ENCODE assay signal across 8 cellular contexts in genomic region chr2:70086278-70086837, GRCh38. TPM values are rescaled to one million over a fixed set of nuclear protein-coding genes. Genes with fewer than 3 reads are reported as not detected.
DNase-seq lines count a peak whose midpoint lies in the region; ATAC-seq and TF ChIP-seq lines count a peak whose summit lies in the region.

No MANE protein-coding gene starts in this region.

- CTCF ChIA-PET in activated CD4-positive, alpha-beta memory T cell treated with anti-CD3 and anti-CD28 coated beads for 36 hours (lab: Charles Lee) = interaction anchor here (0.6 to 9.0 kb wide), 8 partner anchors 13 to 207 kb away, joined by 3 to 78 read pairs (median 6); partner anchors contain the start of genes MXD1 and SNRPG

- no peaks in the 10 kb centered on the region for H3K27me3 ChIP-seq in lower lobe of right lung (ENCODE audit: low read depth)

- POLR2A ChIA-PET in activated CD4-positive, alpha-beta memory T cell treated with anti-CD3 and anti-CD28 coated beads for 36 hours (lab: Charles Lee) = interaction anchor here (0.9 to 9.6 kb wide), 18 partner anchors 9 to 207 kb away, joined by 4 to 135 read pairs (median 8); partner anchors contain the start of genes C2orf42, MXD1 and SNRPG

- DNase-seq in AG20443 (ENCODE audit: low spot score) (peak; percentile 71), NCI-H526 treated with DMSO at 0.1 percent for 48 hours (lab: John Stamatoyannopoulos, UW) (peak; percentile 79), ecto neural progenitor cell (ENCODE audit: low spot score) (peak; percentile 84), lower lobe of right lung (peak; percentile 86)
- DNase-seq in activated CD4-positive, alpha-beta memory T cell treated with anti-CD3 and anti-CD28 coated beads for 36 hours = peak; percentile 82
- peak; percentile 63 to 70 for DNase-seq in stimulated activated CD4-positive, alpha-beta T cell treated with anti-CD3 and anti-CD28 coated beads, Interleukin-4, amount 100 ng/mL, for 48 hours (ENCODE audit: low read depth in 2 of 2)

- peaks cover 43% of the 10 kb centered on the region for H3K4me1 Mint-ChIP-seq in activated CD4-positive, alpha-beta memory T cell treated with anti-CD3 and anti-CD28 coated beads for 36 hours (ENCODE audit: low read depth)

- peak overlapping the region; percentile 99 for H3K4me3 ChIP-seq in lower lobe of right lung

- peak overlapping the region; percentile 100 for H3K27ac ChIP-seq in lower lobe of right lung

- H3K27ac Mint-ChIP-seq in activated CD4-positive, alpha-beta memory T cell treated with anti-CD3 and anti-CD28 coated beads for 36 hours = peak overlapping the region; percentile 100

- H3K4me1 ChIP-seq in lower lobe of right lung = peaks cover 52% of the 10 kb centered on the region

- H3K36me3 ChIP-seq in lower lobe of right lung = peaks cover 32% of the 10 kb centered on the region

- peak overlapping the region; percentile 97 for H3K4me3 Mint-ChIP-seq in activated CD4-positive, alpha-beta memory T cell treated with anti-CD3 and anti-CD28 coated beads for 36 hours

- H3K9me3 ChIP-seq in lower lobe of right lung = no peaks in the 10 kb centered on the region

- intact Hi-C loops in activated CD4-positive, alpha-beta memory T cell treated with anti-CD3 and anti-CD28 coated beads for 36 hours (cut with micrococcal nuclease) = loop anchor here (1.0 to 10.0 kb wide), 7 partner anchors 38 to 702 kb away; partner anchors contain the start of genes AAK1, GFPT1, SNRPG and TIA1
- intact Hi-C loops in lower lobe of right lung (cut with DNase I) = loop anchor here (5.0 kb wide), 1 partner anchor 56 kb away; no protein-coding TSS in a partner anchor

- H3K9me3 Mint-ChIP-seq in activated CD4-positive, alpha-beta memory T cell treated with anti-CD3 and anti-CD28 coated beads for 36 hours = no peaks in the 10 kb centered on the region

- peaks cover 53% of the 10 kb centered on the region for H3K36me3 Mint-ChIP-seq in activated CD4-positive, alpha-beta memory T cell treated with anti-CD3 and anti-CD28 coated beads for 36 hours

- no peak for TF ChIP-seq CTCF in lower lobe of right lung (IDR thresholded peaks at IDR 0.05)

- ATAC-seq in GM19025 (IDR thresholded peaks at IDR 0.05; ENCODE audit: low read depth, unreplicated experiment) = peak; percentile 29
- ATAC-seq in HG03342 (IDR thresholded peaks at IDR 0.05; ENCODE audit: unreplicated experiment) = peak; percentile 39
- ATAC-seq in lower lobe of right lung = peak; percentile 70 to 74

- peaks cover 3% of the 10 kb centered on the region for H3K27me3 Mint-ChIP-seq in activated CD4-positive, alpha-beta memory T cell treated with anti-CD3 and anti-CD28 coated beads for 36 hours

RNA-seq across cellular contexts. Expression of gene PCBP1, which starts 0.9 kb away (rescaled TPM):
- total RNA-seq in activated CD4-positive, alpha-beta memory T cell treated with anti-CD3 and anti-CD28 coated beads for 36 hours = 100 to 1,000 TPM; 444 to 449 TPM
- total RNA-seq in lower lobe of right lung = 308 TPM

Comparison
In these comparisons a context has a peak if more than half of its experiments do, and no peak if none do; other contexts are left out.
1. Peak in every context shown above with its lines: DNase-seq, ATAC-seq, H3K4me3 ChIP-seq and H3K27ac ChIP-seq.